21 cellular contexts compared by ENCODE assay signal in genomic region chr2:2191110-2191707, GRCh38.
DNase-seq lines count a peak whose midpoint lies in the region; ATAC-seq, FAIRE-seq and TF ChIP-seq lines count a peak whose summit lies in the region.
"Had no signal": no experiment of that assay in that cellular context is flagged by ENCODE, and none has a peak within 500 bp of the region (broad histone marks: within the 10 kb centered on the region; RNA-seq: fewer than 3 reads in every experiment).

No MANE protein-coding gene starts in this region.

- TF ChIP-seq CTCF in BE2C (IDR thresholded peaks at IDR 0.05; ENCODE audit: low read depth, low read length): no peak

- H3K4me3 ChIP-seq in BE2C (ENCODE audit: low read depth, low read length): peak overlapping the region; percentile 41

- no peaks in the 10 kb centered on the region for H3K27me3 ChIP-seq in BE2C

- no peaks in the 10 kb centered on the region for H3K9me3 ChIP-seq in BE2C

- FAIRE-seq in GM12891 (lab: Jason Lieb, UNC): no peak
- FAIRE-seq: GM12892, HTR-8/SVneo had no signal

- peaks cover 27% of the 10 kb centered on the region for H3K4me1 ChIP-seq in BE2C

- peak; percentile 87 for DNase-seq in BE2C
- peak; percentile 62 for DNase-seq in D341Med (ENCODE audit: low spot score)
- DNase-seq in NCI-H446 treated with DMSO at 0.1 percent for 48 hours (lab: John Stamatoyannopoulos, UW): peak; percentile 96
- no peak for DNase-seq in GM12891 (ENCODE audit: insufficient read length, low spot score)
- DNase-seq in putamen (ENCODE audit: low spot score): no peak
- DNase-seq in NCI-H2029 (lab: John Stamatoyannopoulos, UW): no peak
- DNase-seq: ACHN, AML-193, DMS153, EL, GOT3, IMR-90, NCI-H1436 treated with DMSO at 0.1 percent for 48 hours, NCI-H2081 treated with DMSO at 0.1 percent for 48 hours, NCI-H510A, T-cell had no signal

- ATAC-seq in SK-N-SH treated with all-trans-retinoic acid at 6 μM for 48 hours: peak; percentile 57; the same call in 1 of the 3 replicates
- ATAC-seq: HCT116, Panc1, T-cell had no signal

- no peaks in the 10 kb centered on the region for H3K36me3 ChIP-seq in BE2C

- TF ChIP-seq POLR2A in GM12891 (IDR thresholded peaks at IDR 0.05; ENCODE audit: low read depth, low read length): no peak

TF ChIP-seq in SK-N-SH treated with all-trans-retinoic acid at 6 μM for 48 hours, 23 proteins besides CTCF, POLR2A, EP300 and RAD21:
- TF ChIP-seq TSHZ2 (CRISPR knock-in tag; IDR thresholded peaks at IDR 0.05): peak; percentile 61
- peak; percentile 33; the same call in 1 of the 2 replicates for TF ChIP-seq ISL1 (CRISPR knock-in tag; IDR thresholded peaks at IDR 0.05)
- peak; percentile 73 for TF ChIP-seq TCF4 (CRISPR knock-in tag; IDR thresholded peaks at IDR 0.05; ENCODE audit: borderline replicate concordance)
- no peak for TF ChIP-seq ZC3H10 (CRISPR knock-in tag; IDR thresholded peaks at IDR 0.05)
- no peak for TF ChIP-seq ZNF565 (CRISPR knock-in tag; conservative IDR thresholded peaks at IDR 0.05; ENCODE audit: low read depth)
- no peak for TF ChIP-seq ARNTL (CRISPR knock-in tag; IDR thresholded peaks at IDR 0.05; ENCODE audit: borderline replicate concordance, low read depth)
- TF ChIP-seq POU6F1 (CRISPR knock-in tag; IDR thresholded peaks at IDR 0.05; ENCODE audit: borderline replicate concordance, low read depth): no peak
TF ChIP-seq in SK-N-SH treated with all-trans-retinoic acid at 6 μM for 48 hours: peak in this region for 3.

TF ChIP-seq in GM12891, 5 proteins besides CTCF, POLR2A, EP300 and RAD21:
- TF ChIP-seq SPI1 (IDR thresholded peaks at IDR 0.05; ENCODE audit: low read depth, low read length) (no peak), PAX5 (IDR thresholded peaks at IDR 0.05; ENCODE audit: insufficient read depth, low read length, severe bottlenecking) (no peak), POLR2AphosphoS5 (IDR thresholded peaks at IDR 0.05; ENCODE audit: low read depth, low read length) (no peak), TAF1 (IDR thresholded peaks at IDR 0.05; ENCODE audit: low read depth, low read length) (no peak), POU2F2 (IDR thresholded peaks at IDR 0.05; ENCODE audit: low read depth, low read length) (no peak)

Comparison
In these comparisons a context has a peak if more than half of its experiments do, and no peak if none do; other contexts are left out.
1. DNase-seq: peak in BE2C (single experiment), D341Med (single experiment) and NCI-H446 treated with DMSO at 0.1 percent for 48 hours (single experiment); none in GM12891 (single experiment), putamen (single experiment) and NCI-H2029 (single experiment).